In genomic region chr18:50142441-50143120, GRCh38 we compare ENCODE assay signal across 18 cellular contexts. TPM values are rescaled to one million over a fixed set of nuclear protein-coding genes. Genes with fewer than 3 reads are reported as not detected.
"Had no signal": no experiment of that assay in that cellular context is flagged by ENCODE, and none has a peak within 500 bp of the region (broad histone marks: within the 10 kb centered on the region; RNA-seq: fewer than 3 reads in every experiment).

No MANE protein-coding gene starts in this region.

- H3K36me3 ChIP-seq: esophagus squamous epithelium, thyroid gland had no signal

- ATAC-seq: activated CD4-positive, CD25-positive, alpha-beta regulatory T cell treated with anti-CD3 and anti-CD28 coated beads, Interleukin-2, amount 50 U/mL, for 24 hours; activated CD8-positive, alpha-beta T cell treated with anti-CD3 and anti-CD28 coated beads, Interleukin-2, amount 10 ng/mL, durations not matched to agents 7 days and 5 days; activated T-cell treated with anti-CD3 and anti-CD28 coated beads, Interleukin-2, amount 50 U/mL, for 4 hours; naive thymus-derived CD8-positive, alpha-beta T cell; sciatic nerve; stimulated activated memory B cell treated with anti-CD40 and anti-IgM and Interleukin-4, amounts not matched to agents 10 μg/mL and 1 μg/mL and 100 μg/mL, for 72 hours had no signal

- H3K27ac Mint-ChIP-seq: activated CD4-positive, alpha-beta T cell treated with anti-CD3 and anti-CD28 coated beads, Interleukin-2, amount 10 ng/mL, durations not matched to agents 7 days and 5 days; activated CD8-positive, alpha-beta T cell treated with anti-CD3 and anti-CD28 coated beads, Interleukin-2, amount 10 ng/mL, durations not matched to agents 7 days and 5 days; activated naive CD4-positive, alpha-beta T cell treated with anti-CD3 and anti-CD28 coated beads, Interleukin-2, amount 10 ng/mL, durations not matched to agents 7 days and 5 days; naive thymus-derived CD8-positive, alpha-beta T cell; stimulated activated memory B cell treated with anti-CD40 and anti-IgM and Interleukin-4, amounts not matched to agents 10 μg/mL and 1 μg/mL and 100 μg/mL, for 72 hours had no signal

- H3K9me3 ChIP-seq: esophagus squamous epithelium, thyroid gland had no signal

- H3K4me3 ChIP-seq: esophagus squamous epithelium, thyroid gland had no signal

- DNase-seq: activated CD4-positive, alpha-beta T cell treated with anti-CD3 and anti-CD28 coated beads, Interleukin-2, amount 10 ng/mL, durations not matched to agents 7 days and 5 days; activated CD8-positive, alpha-beta memory T cell treated with anti-CD3 and anti-CD28 coated beads, Interleukin-2, amount 50 U/mL, for 4 hours; activated CD8-positive, alpha-beta T cell treated with anti-CD3 and anti-CD28 coated beads, Interleukin-2, amount 10 ng/mL, durations not matched to agents 7 days and 5 days; activated effector memory CD4-positive, alpha-beta T cell treated with Interleukin-2 at 50 U/mL for 16 hours; activated naive CD4-positive, alpha-beta T cell treated with anti-CD3 and anti-CD28 coated beads, Interleukin-2, amount 10 ng/mL, durations not matched to agents 7 days and 5 days; activated T-cell treated with anti-CD3 and anti-CD28 coated beads, Interleukin-2, amount 50 U/mL, for 4 hours; central memory CD4-positive, alpha-beta T cell; cortex of kidney; esophagus squamous epithelium; left cardiac atrium; naive thymus-derived CD8-positive, alpha-beta T cell; stimulated activated CD4-positive, alpha-beta T cell treated with anti-CD3 and anti-CD28 coated beads, Interleukin-4, amount 100 ng/mL, for 4 hours; T1000; thyroid gland had no signal

- H3K27me3 ChIP-seq: esophagus squamous epithelium, thyroid gland had no signal

- H3K9me3 Mint-ChIP-seq: activated CD4-positive, alpha-beta T cell treated with anti-CD3 and anti-CD28 coated beads, Interleukin-2, amount 10 ng/mL, durations not matched to agents 7 days and 5 days; activated naive CD4-positive, alpha-beta T cell treated with anti-CD3 and anti-CD28 coated beads, Interleukin-2, amount 10 ng/mL, durations not matched to agents 7 days and 5 days; activated T-cell treated with anti-CD3 and anti-CD28 coated beads, Interleukin-2, amount 50 U/mL, for 4 hours had no signal

- H3K36me3 Mint-ChIP-seq: activated naive CD4-positive, alpha-beta T cell treated with anti-CD3 and anti-CD28 coated beads, Interleukin-2, amount 10 ng/mL, durations not matched to agents 7 days and 5 days; stimulated activated memory B cell treated with anti-CD40 and anti-IgM and Interleukin-4, amounts not matched to agents 10 μg/mL and 1 μg/mL and 100 μg/mL, for 72 hours had no signal

- H3K4me3 Mint-ChIP-seq: activated CD4-positive, alpha-beta T cell treated with anti-CD3 and anti-CD28 coated beads, Interleukin-2, amount 10 ng/mL, durations not matched to agents 7 days and 5 days; activated CD8-positive, alpha-beta T cell treated with anti-CD3 and anti-CD28 coated beads, Interleukin-2, amount 10 ng/mL, durations not matched to agents 7 days and 5 days; activated naive CD4-positive, alpha-beta T cell treated with anti-CD3 and anti-CD28 coated beads, Interleukin-2, amount 10 ng/mL, durations not matched to agents 7 days and 5 days; activated T-cell treated with anti-CD3 and anti-CD28 coated beads, Interleukin-2, amount 50 U/mL, for 4 hours; naive thymus-derived CD8-positive, alpha-beta T cell; stimulated activated memory B cell treated with anti-CD40 and anti-IgM and Interleukin-4, amounts not matched to agents 10 μg/mL and 1 μg/mL and 100 μg/mL, for 72 hours had no signal

- H3K4me1 Mint-ChIP-seq: activated CD4-positive, alpha-beta T cell treated with anti-CD3 and anti-CD28 coated beads, Interleukin-2, amount 10 ng/mL, durations not matched to agents 7 days and 5 days; activated naive CD4-positive, alpha-beta T cell treated with anti-CD3 and anti-CD28 coated beads, Interleukin-2, amount 10 ng/mL, durations not matched to agents 7 days and 5 days; naive thymus-derived CD8-positive, alpha-beta T cell had no signal

- H3K27ac ChIP-seq: esophagus squamous epithelium, parathyroid adenoma, thyroid gland had no signal

RNA-seq across cellular contexts. Expression of gene MYO5B, which starts 52.4 kb away (rescaled TPM):
- total RNA-seq: activated CD8-positive, alpha-beta T cell treated with anti-CD3 and anti-CD28 coated beads, Interleukin-2, amount 10 ng/mL, durations not matched to agents 7 days and 5 days; naive thymus-derived CD8-positive, alpha-beta T cell had no signal
